11 cellular contexts compared by ENCODE assay signal in genomic region chr9:3475300-3476020, GRCh38. TPM values are rescaled to one million over a fixed set of nuclear protein-coding genes. Genes with fewer than 3 reads are reported as not detected.
DNase-seq lines count a peak whose midpoint lies in the region; ATAC-seq, FAIRE-seq and TF ChIP-seq lines count a peak whose summit lies in the region.
"Had no signal": no experiment of that assay in that cellular context is flagged by ENCODE, and none has a peak within 500 bp of the region (broad histone marks: within the 10 kb centered on the region; RNA-seq: fewer than 3 reads in every experiment).

No MANE protein-coding gene starts in this region.

- peak overlapping the region in 4 of 6 donors; percentile 51 to 84 (median 62) for H3K27ac Mint-ChIP-seq in naive B cell

- H3K4me3 Mint-ChIP-seq in naive B cell: peak overlapping the region in 2 of 8 donors; percentile 33 to 69

- TF ChIP-seq POLR2A in transverse colon (IDR thresholded peaks at IDR 0.05): no peak

- WGBS in transverse colon (ENCODE audit: low coverage in 1 of 2), 2 donors: 90 to 93% methylated on average over 3 to 14 of the region's 14 CpGs

- H3K9me3 ChIP-seq in HAP-1: no peaks in the 10 kb centered on the region
- peaks cover 0 to 7% of the 10 kb centered on the region in 2 donors for H3K9me3 ChIP-seq in transverse colon

- H3K9me3 Mint-ChIP-seq in naive B cell: peaks cover 0 to 25% (median 16%) of the 10 kb centered on the region in 7 donors

- no peaks in the 10 kb centered on the region for H3K27me3 Mint-ChIP-seq in naive B cell

- H3K4me3 ChIP-seq in HAP-1: no peak overlapping the region
- no peak overlapping the region for H3K4me3 ChIP-seq in transverse colon

- intact Hi-C loops in transverse colon (cut with DNase I; ENCODE audit: low total_unique reads): no loop called here

- DNase-seq in GM19239 (ENCODE audit: insufficient read length, low spot score) (no peak), OCI-M1 (lab: John Stamatoyannopoulos, UW) (peak; percentile 100), naive B cell (no peak), SKM-1 treated with dmso at 0.1 percent for 144 hours (lab: John Stamatoyannopoulos, UW; ENCODE audit: unreplicated experiment) (no peak), HAP-1 (ENCODE audit: low spot score in 2 of 2) (no peak), transverse colon (no peak)
- DNase-seq: cortex of kidney, NCI-H2107 had no signal

- FAIRE-seq in GM19239 (lab: Jason Lieb, UNC): peak; percentile 91
- FAIRE-seq: H1 had no signal

- no peak overlapping the region for H3K27ac ChIP-seq in transverse colon
- H3K27ac ChIP-seq: HL-60 had no signal

- H3K36me3 ChIP-seq in HAP-1 (replicated peaks) (no peaks in the 10 kb centered on the region), transverse colon (no peaks in the 10 kb centered on the region)

- TF ChIP-seq CTCF in GM12874 (IDR thresholded peaks at IDR 0.05; ENCODE audit: insufficient read depth, low read depth, low read length) (0 out of 2 replicates have a peak, but pooled peaks have one; percentile 25), transverse colon (IDR thresholded peaks at IDR 0.05) (no peak)

- H3K4me1 ChIP-seq in HAP-1 (peaks cover 34% of the 10 kb centered on the region), transverse colon (peaks cover 0 to 12% (median 0%) of the 10 kb centered on the region in 4 donors)

- H3K36me3 Mint-ChIP-seq in naive B cell: peaks cover 11 to 14% of the 10 kb centered on the region in 2 donors

- no peak for TF ChIP-seq EP300 in transverse colon (IDR thresholded peaks at IDR 0.05; ENCODE audit: low read depth)

- no peak for ATAC-seq in naive B cell (ENCODE audit: low read depth in 2 of 2)

- H3K27me3 ChIP-seq in HAP-1 (ENCODE audit: low read depth): no peaks in the 10 kb centered on the region
- no peaks in the 10 kb centered on the region for H3K27me3 ChIP-seq in transverse colon

- in situ Hi-C loops in HAP-1 (cut with MboI; ENCODE audit: low sequenced_read_pairs) (no loop called here), transverse colon (cut with MboI; ENCODE audit: low pct_ligation_motif_present in 1 of 4, low pct_unique_long_range_greater_than_20kb in 1 of 4, low sequenced_read_pairs in 3 of 4) (no loop called here)

- peaks cover 59 to 69% (median 66%) of the 10 kb centered on the region in 3 donors for H3K4me1 Mint-ChIP-seq in naive B cell

RNA-seq across cellular contexts. Expression of gene RFX3, which starts 50.3 kb away (rescaled TPM):
- polyA plus RNA-seq in naive B cell (ENCODE audit: low read depth in 6 of 6): 10 to 100 TPM in 2 of 6 donors, 1 to 10 TPM in 4; 3.7 to 16.7 (median 6.3) TPM
- 10 to 100 TPM in 1 of 4 donors, 1 to 10 TPM in 3; 3.5 to 21.9 (median 7.1) TPM for total RNA-seq in transverse colon
